Comparison of ENCODE assay signal across 8 cellular contexts in genomic region chr2:69892838-69893421, GRCh38. TPM values are rescaled to one million over a fixed set of nuclear protein-coding genes. Genes with fewer than 3 reads are reported as not detected.
DNase-seq lines count a peak whose midpoint lies in the region; ATAC-seq and TF ChIP-seq lines count a peak whose summit lies in the region.
"Not testable (repeated sequence)": the region's sequence is repeated elsewhere in the genome, so short reads cannot be mapped to it uniquely, and the experiment has no call there.

No MANE protein-coding gene starts in this region.

- peak overlapping the region; percentile 79; the same call in 1 of the 2 replicates for H3K9ac ChIP-seq in DND-41 (ENCODE audit: low read depth, low read length)
- peak overlapping the region; percentile 76 for H3K9ac ChIP-seq in Karpas-422 (ENCODE audit: low read length)
- peak overlapping the region; percentile 98 for H3K9ac ChIP-seq in SK-N-MC (ENCODE audit: insufficient read length)
- peak overlapping the region; percentile 96; the same call in 1 of the 2 replicates for H3K9ac ChIP-seq in iPS-20b (ENCODE audit: low read depth, low read length)
- H3K9ac ChIP-seq in neural progenitor cell: not testable (repeated sequence)

- not testable (repeated sequence) for H3K27me3 ChIP-seq in DND-41 (ENCODE audit: insufficient read depth, low read length, poor library complexity); Karpas-422 (ENCODE audit: low read length); dorsolateral prefrontal cortex; iPS-20b (ENCODE audit: insufficient read depth, low read length); neural progenitor cell

- H4K20me1 ChIP-seq in DND-41 (ENCODE audit: insufficient read depth, low read length); Karpas-422 (ENCODE audit: insufficient read depth, low read depth, low read length); neural progenitor cell (ENCODE audit: low read depth): not testable (repeated sequence)

- H3K9me2 ChIP-seq in Karpas-422 (replicated peaks; ENCODE audit: insufficient read depth, low read length): not testable (repeated sequence)

- H3K79me2 ChIP-seq in DND-41 (ENCODE audit: insufficient read depth, low read length) (peaks cover 44% of the 10 kb centered on the region), Karpas-422 (ENCODE audit: low read length) (peaks cover 46% of the 10 kb centered on the region), neural progenitor cell (ENCODE audit: low read depth) (peaks cover 22% of the 10 kb centered on the region)

- H3K4me3 Mint-ChIP-seq in activated T-helper 1 cell treated with anti-CD3 and anti-CD28 coated beads, Interleukin-12 subunit alpha, Interleukin-12 subunit beta, Interleukin-2, Interleukin-4 antibody, amounts not matched to agents 30 ng/mL and 10 ng/mL and 1 ng/mL, durations not matched to agents 14 hours and 24 hours and 36 hours: peak overlapping the region; percentile 99
- peak overlapping the region; percentile 99 for H3K4me3 Mint-ChIP-seq in neural progenitor cell
- peak overlapping the region; percentile 100 for H3K4me3 Mint-ChIP-seq in type B pancreatic cell

- H3K36me3 ChIP-seq in DND-41 (ENCODE audit: insufficient read depth, low read length): peaks cover 31% of the 10 kb centered on the region
- peaks cover 21% of the 10 kb centered on the region for H3K36me3 ChIP-seq in Karpas-422 (ENCODE audit: insufficient read depth, low read length)
- H3K36me3 ChIP-seq in SK-N-MC (ENCODE audit: insufficient read depth, low read length): peaks cover 22% of the 10 kb centered on the region
- H3K36me3 ChIP-seq in iPS-20b (ENCODE audit: insufficient read depth, low read depth, low read length): peaks cover 22% of the 10 kb centered on the region
- H3K36me3 ChIP-seq in neural progenitor cell: peaks cover 12% of the 10 kb centered on the region

- H3K4me1 Mint-ChIP-seq in activated T-helper 1 cell treated with anti-CD3 and anti-CD28 coated beads, Interleukin-12 subunit alpha, Interleukin-12 subunit beta, Interleukin-2, Interleukin-4 antibody, amounts not matched to agents 30 ng/mL and 10 ng/mL and 1 ng/mL, durations not matched to agents 14 hours and 24 hours and 36 hours (ENCODE audit: low read depth): peaks cover 32% of the 10 kb centered on the region
- H3K4me1 Mint-ChIP-seq in neural progenitor cell; type B pancreatic cell (ENCODE audit: unreplicated experiment): not testable (repeated sequence)

- intact Hi-C loops in activated T-helper 1 cell treated with anti-CD3 and anti-CD28 coated beads, Interleukin-12 subunit alpha, Interleukin-12 subunit beta, Interleukin-2, Interleukin-4 antibody, amounts not matched to agents 30 ng/mL and 10 ng/mL and 1 ng/mL, durations not matched to agents 14 hours and 24 hours and 36 hours (cut with micrococcal nuclease): loop anchor here (1.0 to 5.0 kb wide), 4 partner anchors 21 to 400 kb away; partner anchors contain the start of gene SNRPG
- intact Hi-C loops in dorsolateral prefrontal cortex (cut with DNase I): loop anchor here (5.0 to 10.0 kb wide), 4 partner anchors 58 to 171 kb away; no protein-coding TSS in a partner anchor

- not testable (repeated sequence) for H3K9me3 Mint-ChIP-seq in activated T-helper 1 cell treated with anti-CD3 and anti-CD28 coated beads, Interleukin-12 subunit alpha, Interleukin-12 subunit beta, Interleukin-2, Interleukin-4 antibody, amounts not matched to agents 30 ng/mL and 10 ng/mL and 1 ng/mL, durations not matched to agents 14 hours and 24 hours and 36 hours; neural progenitor cell; type B pancreatic cell

- not testable (repeated sequence) for ATAC-seq in DND-41 (ENCODE audit: insufficient read depth, low read depth)

- H3K27me3 Mint-ChIP-seq in activated T-helper 1 cell treated with anti-CD3 and anti-CD28 coated beads, Interleukin-12 subunit alpha, Interleukin-12 subunit beta, Interleukin-2, Interleukin-4 antibody, amounts not matched to agents 30 ng/mL and 10 ng/mL and 1 ng/mL, durations not matched to agents 14 hours and 24 hours and 36 hours (ENCODE audit: insufficient read depth); neural progenitor cell (ENCODE audit: insufficient read depth, low read depth); type B pancreatic cell: not testable (repeated sequence)

- peak; percentile 32 for DNase-seq in DND-41
- not testable (repeated sequence) for DNase-seq in Karpas-422; SK-N-MC (ENCODE audit: low read depth, low spot score); activated T-helper 1 cell treated with anti-CD3 and anti-CD28 coated beads, Interleukin-12 subunit alpha, Interleukin-12 subunit beta, Interleukin-2, Interleukin-4 antibody, amounts not matched to agents 30 ng/mL and 10 ng/mL and 1 ng/mL, durations not matched to agents 14 hours and 24 hours and 36 hours (ENCODE audit: low spot score); dorsolateral prefrontal cortex; neural progenitor cell (ENCODE audit: low spot score); type B pancreatic cell (ENCODE audit: extremely low spot score, unreplicated experiment)

- H3K27ac ChIP-seq in DND-41 (ENCODE audit: low read length) (peak overlapping the region; percentile 82; the same call in 1 of the 2 replicates), SK-N-MC (0 out of 2 replicates have a peak overlapping the region, but pooled peaks have one; percentile 71), dorsolateral prefrontal cortex (peak overlapping the region in 8 of 59 donors; percentile 77 to 91 (median 84))
- not testable (repeated sequence) for H3K27ac ChIP-seq in Karpas-422 (ENCODE audit: low read length); iPS-20b (ENCODE audit: low read length); neural progenitor cell

- H3K4me2 ChIP-seq in DND-41 (ENCODE audit: insufficient read depth, low read length) (peak overlapping the region; percentile 75), Karpas-422 (ENCODE audit: low read depth, low read length, poor library complexity, severe bottlenecking) (peak overlapping the region; percentile 86), neural progenitor cell (peak overlapping the region; percentile 89)

- peaks cover 17% of the 10 kb centered on the region for H3F3A ChIP-seq in neural progenitor cell (ENCODE audit: low read depth)

- not testable (repeated sequence) for H3K9me3 ChIP-seq in DND-41 (ENCODE audit: insufficient read depth, low read length, severe bottlenecking); Karpas-422 (ENCODE audit: low read length); SK-N-MC (ENCODE audit: low read depth, low read length); iPS-20b (ENCODE audit: insufficient read depth, low read depth, low read length); neural progenitor cell (ENCODE audit: low read depth)

- peak overlapping the region; percentile 93 for H3K27ac Mint-ChIP-seq in activated T-helper 1 cell treated with anti-CD3 and anti-CD28 coated beads, Interleukin-12 subunit alpha, Interleukin-12 subunit beta, Interleukin-2, Interleukin-4 antibody, amounts not matched to agents 30 ng/mL and 10 ng/mL and 1 ng/mL, durations not matched to agents 14 hours and 24 hours and 36 hours
- H3K27ac Mint-ChIP-seq in neural progenitor cell: peak overlapping the region; percentile 98
- H3K27ac Mint-ChIP-seq in type B pancreatic cell: peak overlapping the region; percentile 96

- H3K36me3 Mint-ChIP-seq in activated T-helper 1 cell treated with anti-CD3 and anti-CD28 coated beads, Interleukin-12 subunit alpha, Interleukin-12 subunit beta, Interleukin-2, Interleukin-4 antibody, amounts not matched to agents 30 ng/mL and 10 ng/mL and 1 ng/mL, durations not matched to agents 14 hours and 24 hours and 36 hours (ENCODE audit: low read depth): peaks cover 20% of the 10 kb centered on the region
- H3K36me3 Mint-ChIP-seq in neural progenitor cell (peaks cover 11% of the 10 kb centered on the region), type B pancreatic cell (peaks cover 13% of the 10 kb centered on the region)

- peak; percentile 19 for TF ChIP-seq CTCF in DND-41 (IDR thresholded peaks at IDR 0.05; ENCODE audit: borderline replicate concordance, extremely low read depth, low read length, poor library complexity, severe bottlenecking)
- not testable (repeated sequence) for TF ChIP-seq CTCF in dorsolateral prefrontal cortex (IDR thresholded peaks at IDR 0.05 in 54 of 56, conservative IDR thresholded peaks at IDR 0.05 in 2 of 56; ENCODE audit: low read depth in 1 of 56, partially characterized antibody in 56 of 56); neural progenitor cell (IDR thresholded peaks at IDR 0.05)
- peak; percentile 42 for TF ChIP-seq CTCF in type B pancreatic cell (conservative IDR thresholded peaks at IDR 0.05)

- peak overlapping the region in 1 of 2 experiments; percentile 85; a peak in 1 of 4 replicates for H3K4me3 ChIP-seq in DND-41 (ENCODE audit: low read depth in 1 of 2, low read length in 2 of 2)
- peak overlapping the region; percentile 88 for H3K4me3 ChIP-seq in Karpas-422 (ENCODE audit: low read length)
- peak overlapping the region; percentile 98 for H3K4me3 ChIP-seq in SK-N-MC
- H3K4me3 ChIP-seq in dorsolateral prefrontal cortex: peak overlapping the region in 39 of 59 donors; percentile 58 to 98 (median 85)
- peak overlapping the region; percentile 99; the same call in 1 of the 2 replicates for H3K4me3 ChIP-seq in iPS-20b (ENCODE audit: low read length)
- peak overlapping the region; percentile 84 for H3K4me3 ChIP-seq in neural progenitor cell

- peak overlapping the region; percentile 87 for H2AFZ ChIP-seq in DND-41 (ENCODE audit: low read depth, low read length)
- H2AFZ ChIP-seq in Karpas-422 (ENCODE audit: low read length): peak overlapping the region; percentile 78
- peak overlapping the region; percentile 99 for H2AFZ ChIP-seq in neural progenitor cell (replicated peaks)

- H3K4me1 ChIP-seq in DND-41 (ENCODE audit: insufficient read depth, low read length): peaks cover 30% of the 10 kb centered on the region
- peaks cover 46% of the 10 kb centered on the region for H3K4me1 ChIP-seq in Karpas-422 (ENCODE audit: low read length)
- H3K4me1 ChIP-seq in iPS-20b (ENCODE audit: insufficient read depth, low read length); neural progenitor cell: not testable (repeated sequence)

RNA-seq across cellular contexts. Expression of gene SNRNP27, which starts 0.8 kb away (rescaled TPM):
- total RNA-seq in Karpas-422 (2014; rRNA removed; shearing (Covaris generic); ENCODE audit: low replicate concordance): 80.0 and 87.6 TPM in 2 replicates
- 54.0 and 55.6 TPM in 2 replicates for total RNA-seq in activated T-helper 1 cell treated with anti-CD3 and anti-CD28 coated beads, Interleukin-12 subunit alpha, Interleukin-12 subunit beta, Interleukin-2, Interleukin-4 antibody, amounts not matched to agents 30 ng/mL and 10 ng/mL and 1 ng/mL, durations not matched to agents 14 hours and 24 hours and 36 hours
- total RNA-seq in dorsolateral prefrontal cortex: 10 to 100 TPM; 37.8 to 95.6 (median 69.7) TPM
- 89.2 and 131 TPM in 2 replicates for total RNA-seq in neural progenitor cell (ENCODE audit: low replicate concordance)
- 35.3 and 43.1 TPM in 2 replicates for total RNA-seq in type B pancreatic cell (ENCODE audit: low replicate concordance)

RNA-seq across cellular contexts. Expression of gene MXD1, which starts 22.0 kb away (rescaled TPM):
- total RNA-seq in Karpas-422 (2014; rRNA removed; shearing (Covaris generic); ENCODE audit: low replicate concordance): 16.1 and 29.3 TPM in 2 replicates
- total RNA-seq in activated T-helper 1 cell treated with anti-CD3 and anti-CD28 coated beads, Interleukin-12 subunit alpha, Interleukin-12 subunit beta, Interleukin-2, Interleukin-4 antibody, amounts not matched to agents 30 ng/mL and 10 ng/mL and 1 ng/mL, durations not matched to agents 14 hours and 24 hours and 36 hours: 16.0 and 18.1 TPM in 2 replicates
- total RNA-seq in dorsolateral prefrontal cortex (10 to 100 TPM; 12.4 to 45.6 (median 20.6) TPM), neural progenitor cell (ENCODE audit: low replicate concordance) (3.9 and 5.3 TPM in 2 replicates), type B pancreatic cell (ENCODE audit: low replicate concordance) (14.0 and 23.1 TPM in 2 replicates)
